Comparison of ENCODE assay signal across 1 cellular context in the genomic region with DNA sequence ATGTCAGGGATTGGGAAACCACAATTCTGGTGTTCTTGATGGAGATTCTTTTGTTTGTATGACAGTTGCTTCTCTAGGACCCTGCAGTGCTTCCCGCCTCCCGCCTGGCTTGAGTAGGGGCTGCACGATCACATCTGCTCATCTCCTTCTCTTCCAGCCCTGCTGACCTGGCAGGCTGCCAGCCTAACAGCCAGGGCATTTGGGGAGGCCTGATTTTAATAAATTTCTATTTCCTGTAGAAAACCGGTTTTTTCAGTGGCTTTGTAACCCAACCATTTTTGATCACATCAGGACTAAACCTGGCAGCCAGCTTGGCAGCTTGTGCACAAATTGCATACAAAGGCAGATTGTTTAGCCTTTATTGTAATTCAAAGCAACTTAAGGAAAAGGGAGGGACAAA.
TF ChIP-seq lines count a peak whose summit lies in the region.

No MANE protein-coding gene starts in this region.

TF ChIP-seq in WTC11, 78 proteins besides CTCF, POLR2A, EP300 and RAD21 (continued from another document):
- TF ChIP-seq, protein P1, sequence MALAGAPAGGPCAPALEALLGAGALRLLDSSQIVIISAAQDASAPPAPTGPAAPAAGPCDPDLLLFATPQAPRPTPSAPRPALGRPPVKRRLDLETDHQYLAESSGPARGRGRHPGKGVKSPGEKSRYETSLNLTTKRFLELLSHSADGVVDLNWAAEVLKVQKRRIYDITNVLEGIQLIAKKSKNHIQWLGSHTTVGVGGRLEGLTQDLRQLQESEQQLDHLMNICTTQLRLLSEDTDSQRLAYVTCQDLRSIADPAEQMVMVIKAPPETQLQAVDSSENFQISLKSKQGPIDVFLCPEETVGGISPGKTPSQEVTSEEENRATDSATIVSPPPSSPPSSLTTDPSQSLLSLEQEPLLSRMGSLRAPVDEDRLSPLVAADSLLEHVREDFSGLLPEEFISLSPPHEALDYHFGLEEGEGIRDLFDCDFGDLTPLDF (CRISPR knock-in tag; IDR thresholded peaks at IDR 0.05) = no peak
- TF ChIP-seq, protein P2, sequence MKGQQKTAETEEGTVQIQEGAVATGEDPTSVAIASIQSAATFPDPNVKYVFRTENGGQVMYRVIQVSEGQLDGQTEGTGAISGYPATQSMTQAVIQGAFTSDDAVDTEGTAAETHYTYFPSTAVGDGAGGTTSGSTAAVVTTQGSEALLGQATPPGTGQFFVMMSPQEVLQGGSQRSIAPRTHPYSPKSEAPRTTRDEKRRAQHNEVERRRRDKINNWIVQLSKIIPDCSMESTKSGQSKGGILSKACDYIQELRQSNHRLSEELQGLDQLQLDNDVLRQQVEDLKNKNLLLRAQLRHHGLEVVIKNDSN (CRISPR knock-in tag; IDR thresholded peaks at IDR 0.05) = no peak
- no peak for TF ChIP-seq SOX15 (CRISPR knock-in tag; IDR thresholded peaks at IDR 0.05)
- TF ChIP-seq, protein P3, sequence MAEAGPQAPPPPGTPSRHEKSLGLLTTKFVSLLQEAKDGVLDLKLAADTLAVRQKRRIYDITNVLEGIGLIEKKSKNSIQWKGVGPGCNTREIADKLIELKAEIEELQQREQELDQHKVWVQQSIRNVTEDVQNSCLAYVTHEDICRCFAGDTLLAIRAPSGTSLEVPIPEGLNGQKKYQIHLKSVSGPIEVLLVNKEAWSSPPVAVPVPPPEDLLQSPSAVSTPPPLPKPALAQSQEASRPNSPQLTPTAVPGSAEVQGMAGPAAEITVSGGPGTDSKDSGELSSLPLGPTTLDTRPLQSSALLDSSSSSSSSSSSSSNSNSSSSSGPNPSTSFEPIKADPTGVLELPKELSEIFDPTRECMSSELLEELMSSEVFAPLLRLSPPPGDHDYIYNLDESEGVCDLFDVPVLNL (CRISPR knock-in tag; IDR thresholded peaks at IDR 0.05; ENCODE audit: borderline replicate concordance, low read depth) = no peak
